Comparison of ENCODE assay signal across 30 cellular contexts in the genomic region with DNA sequence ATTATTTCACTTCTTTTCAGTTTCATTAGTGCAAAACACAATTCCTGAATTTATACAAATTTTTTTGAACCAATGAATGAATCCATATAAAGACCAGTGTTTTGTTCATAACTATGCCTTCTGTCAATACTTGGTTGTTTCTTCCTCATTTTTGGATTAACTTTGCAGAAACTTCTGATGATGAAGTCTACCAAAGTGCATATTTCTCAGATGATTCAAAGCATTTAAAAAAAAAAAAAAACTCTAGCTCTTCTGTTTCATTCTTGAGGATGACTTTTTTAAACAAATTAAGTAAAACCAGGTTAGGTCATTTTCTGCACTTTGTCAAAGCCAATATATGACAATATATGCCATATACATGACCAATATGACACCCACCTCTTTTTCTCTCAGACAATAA.
DNase-seq lines count a peak whose midpoint lies in the region; ATAC-seq and TF ChIP-seq lines count a peak whose summit lies in the region.
"Had no signal": no experiment of that assay in that cellular context is flagged by ENCODE, and none has a peak within 500 bp of the region (broad histone marks: within the 10 kb centered on the region; RNA-seq: fewer than 3 reads in every experiment).

No MANE protein-coding gene starts in this region.

- H3K4me1 Mint-ChIP-seq in CD14-positive monocyte (no peaks in the 10 kb centered on the region), neural progenitor cell (no peaks in the 10 kb centered on the region)
- H3K4me1 Mint-ChIP-seq: activated CD8-positive, alpha-beta memory T cell treated with anti-CD3 and anti-CD28 coated beads, Interleukin-2, amount 10 ng/mL, durations not matched to agents 7 days and 5 days; activated naive CD8-positive, alpha-beta T cell treated with anti-CD3 and anti-CD28 coated beads, Interleukin-2, amount 10 ng/mL, durations not matched to agents 7 days and 5 days; activated T-helper 17 cell treated with anti-CD3 and anti-CD28 coated beads, Interleukin-2, amount 50 U/mL, for 72 hours; natural killer cell had no signal

- no peaks in the 10 kb centered on the region for H3K79me2 ChIP-seq in neural progenitor cell (ENCODE audit: low read depth)

- H3K9me3 Mint-ChIP-seq in CD14-positive monocyte: peaks cover 0 to 8% (median 3%) of the 10 kb centered on the region in 7 donors
- H3K9me3 Mint-ChIP-seq in neural progenitor cell: no peaks in the 10 kb centered on the region

- no peaks in the 10 kb centered on the region for H3F3A ChIP-seq in neural progenitor cell (ENCODE audit: low read depth)

- H3K27me3 Mint-ChIP-seq in CD14-positive monocyte (ENCODE audit: low read depth in 3 of 3): no peaks in the 10 kb centered on the region
- no peaks in the 10 kb centered on the region for H3K27me3 Mint-ChIP-seq in neural progenitor cell (ENCODE audit: insufficient read depth, low read depth)
- H3K27me3 Mint-ChIP-seq: activated CD8-positive, alpha-beta memory T cell treated with anti-CD3 and anti-CD28 coated beads, Interleukin-2, amount 10 ng/mL, durations not matched to agents 7 days and 5 days; activated naive CD8-positive, alpha-beta T cell treated with anti-CD3 and anti-CD28 coated beads, Interleukin-2, amount 10 ng/mL, durations not matched to agents 7 days and 5 days; activated T-helper 17 cell treated with anti-CD3 and anti-CD28 coated beads, Interleukin-2, amount 50 U/mL, for 72 hours had no signal

- no peak overlapping the region for H3K4me3 ChIP-seq in skeletal muscle satellite cell (ENCODE audit: low read length)
- no peak overlapping the region for H3K4me3 ChIP-seq in neural progenitor cell
- H3K4me3 ChIP-seq: BLaER1 treated with 17β-estradiol and CSF1 and Interleukin-3, amounts not matched to agents 10 nM and 100 nM; cardiac muscle cell; dorsolateral prefrontal cortex; K562; PC-9; SJCRH30; thyroid gland had no signal

- H3K4me3 Mint-ChIP-seq in CD14-positive monocyte (no peak overlapping the region), neural progenitor cell (no peak overlapping the region)
- H3K4me3 Mint-ChIP-seq: activated CD8-positive, alpha-beta memory T cell treated with anti-CD3 and anti-CD28 coated beads, Interleukin-2, amount 10 ng/mL, durations not matched to agents 7 days and 5 days; activated naive CD8-positive, alpha-beta T cell treated with anti-CD3 and anti-CD28 coated beads, Interleukin-2, amount 10 ng/mL, durations not matched to agents 7 days and 5 days; activated T-helper 17 cell treated with anti-CD3 and anti-CD28 coated beads, Interleukin-2, amount 50 U/mL, for 72 hours; natural killer cell had no signal

- no peak overlapping the region for H2AFZ ChIP-seq in neural progenitor cell (replicated peaks)
- H2AFZ ChIP-seq: PC-9 had no signal

- ATAC-seq in GM18861 (IDR thresholded peaks at IDR 0.05; ENCODE audit: unreplicated experiment): no peak
- ATAC-seq: activated CD8-positive, alpha-beta memory T cell treated with anti-CD3 and anti-CD28 coated beads, Interleukin-2, amount 10 ng/mL, durations not matched to agents 7 days and 5 days; activated T-helper 17 cell treated with anti-CD3 and anti-CD28 coated beads, Interleukin-2, amount 50 U/mL, for 72 hours; K562; left cardiac atrium; natural killer cell had no signal

- H3K27ac ChIP-seq in neural progenitor cell: no peak overlapping the region
- H3K27ac ChIP-seq: BLaER1 treated with 17β-estradiol and CSF1 and Interleukin-3, amounts not matched to agents 10 nM and 100 nM; cardiac muscle cell; dorsolateral prefrontal cortex; epithelial cell of prostate; PC-9; SJCRH30; thyroid gland had no signal

- intact Hi-C loops in CD14-positive monocyte (cut with micrococcal nuclease): no loop called here

- H3K27me3 ChIP-seq in skeletal muscle satellite cell (ENCODE audit: control insufficient read depth, insufficient read depth, low read length): no peaks in the 10 kb centered on the region
- no peaks in the 10 kb centered on the region for H3K27me3 ChIP-seq in neural progenitor cell
- H3K27me3 ChIP-seq: BLaER1 treated with 17β-estradiol and CSF1 and Interleukin-3, amounts not matched to agents 10 nM and 100 nM; cardiac muscle cell; dorsolateral prefrontal cortex; SJCRH30; thyroid gland had no signal

- no peaks in the 10 kb centered on the region for H4K20me1 ChIP-seq in neural progenitor cell (ENCODE audit: low read depth)
- H4K20me1 ChIP-seq: BLaER1 treated with 17β-estradiol and CSF1 and Interleukin-3, amounts not matched to agents 10 nM and 100 nM had no signal

- peaks cover 19% of the 10 kb centered on the region for H3K4me1 ChIP-seq in skeletal muscle satellite cell (ENCODE audit: control insufficient read depth, insufficient read depth, low read length)
- no peaks in the 10 kb centered on the region for H3K4me1 ChIP-seq in neural progenitor cell
- H3K4me1 ChIP-seq: SJCRH30, thyroid gland had no signal

- H3K9me3 ChIP-seq in skeletal muscle satellite cell (replicated peaks; ENCODE audit: low read length) (no peaks in the 10 kb centered on the region), neural progenitor cell (ENCODE audit: low read depth) (no peaks in the 10 kb centered on the region)
- H3K9me3 ChIP-seq: BLaER1 treated with 17β-estradiol and CSF1 and Interleukin-3, amounts not matched to agents 10 nM and 100 nM; SJCRH30; thyroid gland had no signal

- H3K9ac ChIP-seq in skeletal muscle satellite cell (ENCODE audit: low read depth, low read length) (no peak overlapping the region), neural progenitor cell (no peak overlapping the region)
- H3K9ac ChIP-seq: BLaER1 treated with 17β-estradiol and CSF1 and Interleukin-3, amounts not matched to agents 10 nM and 100 nM had no signal

- H3K27ac Mint-ChIP-seq in CD14-positive monocyte (no peak overlapping the region), neural progenitor cell (no peak overlapping the region)
- H3K27ac Mint-ChIP-seq: activated CD8-positive, alpha-beta memory T cell treated with anti-CD3 and anti-CD28 coated beads, Interleukin-2, amount 10 ng/mL, durations not matched to agents 7 days and 5 days; activated naive CD8-positive, alpha-beta T cell treated with anti-CD3 and anti-CD28 coated beads, Interleukin-2, amount 10 ng/mL, durations not matched to agents 7 days and 5 days; activated T-helper 17 cell treated with anti-CD3 and anti-CD28 coated beads, Interleukin-2, amount 50 U/mL, for 72 hours; natural killer cell had no signal

- TF ChIP-seq CTCF in CD14-positive monocyte (IDR thresholded peaks at IDR 0.05): no peak
- no peak for TF ChIP-seq CTCF in neural progenitor cell (IDR thresholded peaks at IDR 0.05)

- H3K36me3 Mint-ChIP-seq in CD14-positive monocyte (no peaks in the 10 kb centered on the region), neural progenitor cell (no peaks in the 10 kb centered on the region)
- H3K36me3 Mint-ChIP-seq: activated CD8-positive, alpha-beta memory T cell treated with anti-CD3 and anti-CD28 coated beads, Interleukin-2, amount 10 ng/mL, durations not matched to agents 7 days and 5 days; activated naive CD8-positive, alpha-beta T cell treated with anti-CD3 and anti-CD28 coated beads, Interleukin-2, amount 10 ng/mL, durations not matched to agents 7 days and 5 days; natural killer cell had no signal

- peak overlapping the region; percentile 1 for H3K4me2 ChIP-seq in skeletal muscle satellite cell (ENCODE audit: low read length)
- H3K4me2 ChIP-seq in neural progenitor cell: no peak overlapping the region
- H3K4me2 ChIP-seq: BLaER1 treated with 17β-estradiol and CSF1 and Interleukin-3, amounts not matched to agents 10 nM and 100 nM; PC-9 had no signal

- H3K36me3 ChIP-seq in skeletal muscle satellite cell (ENCODE audit: insufficient read depth, low read length) (no peaks in the 10 kb centered on the region), neural progenitor cell (no peaks in the 10 kb centered on the region)
- H3K36me3 ChIP-seq: cardiac muscle cell, SJCRH30, thyroid gland had no signal

- DNase-seq in GM03348 (ENCODE audit: low spot score): peak; percentile 46
- peak; percentile 44 for DNase-seq in amniotic stem cell (lab: John Stamatoyannopoulos, UW)
- peak; percentile 88 for DNase-seq in fibroblast of peridontal ligament (ENCODE audit: extremely low read depth)
- DNase-seq in CD14-positive monocyte (ENCODE audit: low spot score): no peak
- no peak for DNase-seq in NCI-H226
- DNase-seq in neural progenitor cell (ENCODE audit: low spot score): no peak
- DNase-seq: activated CD4-positive, alpha-beta T cell treated with anti-CD3 and anti-CD28 coated beads for 4 hours; activated CD8-positive, alpha-beta memory T cell treated with anti-CD3 and anti-CD28 coated beads, Interleukin-2, amount 10 ng/mL, durations not matched to agents 7 days and 5 days; activated naive CD8-positive, alpha-beta T cell treated with anti-CD3 and anti-CD28 coated beads, Interleukin-2, amount 10 ng/mL, durations not matched to agents 7 days and 5 days; Calu3; dorsolateral prefrontal cortex; glutamatergic neuron; left cardiac atrium; natural killer cell; NCI-H187; NCI-H446; posterior cingulate gyrus; SJCRH30; stimulated activated CD4-positive, alpha-beta T cell treated with anti-CD3 and anti-CD28 coated beads, Interleukin-2, amount 100 ng/mL, for 24 hours; stimulated activated naive CD4-positive, alpha-beta T cell treated with Interleukin-2 at 50 U/mL for 16 hours; T-helper 1 cell; thyroid gland had no signal

Comparison
In these comparisons a context has a peak if more than half of its experiments do, and no peak if none do; other contexts are left out.
1. DNase-seq: peak in GM03348 (single experiment), amniotic stem cell (single experiment) and fibroblast of peridontal ligament (single experiment); none in CD14-positive monocyte (single experiment), NCI-H226 (single experiment) and neural progenitor cell (single experiment).